In genomic region chr20:63785646-63786255, GRCh38 we compare ENCODE assay signal across 17 cellular contexts. TPM values are rescaled to one million over a fixed set of nuclear protein-coding genes. Genes with fewer than 3 reads are reported as not detected.
DNase-seq lines count a peak whose midpoint lies in the region; ATAC-seq, FAIRE-seq and TF ChIP-seq lines count a peak whose summit lies in the region.
"Had no signal": no experiment of that assay in that cellular context is flagged by ENCODE, and none has a peak within 500 bp of the region (broad histone marks: within the 10 kb centered on the region; RNA-seq: fewer than 3 reads in every experiment).

No MANE protein-coding gene starts in this region.

- H3K9me3 ChIP-seq in cardiac muscle cell (ENCODE audit: low read depth) (no peaks in the 10 kb centered on the region), endothelial cell of umbilical vein (replicated peaks; ENCODE audit: control insufficient read depth, insufficient read depth, low read length) (no peaks in the 10 kb centered on the region)
- H3K9me3 ChIP-seq: thoracic aorta had no signal

- H2AFZ ChIP-seq in endothelial cell of umbilical vein (ENCODE audit: low read depth, low read length): no peak overlapping the region
- H2AFZ ChIP-seq: parathyroid adenoma had no signal

- no TSS peak for BruUV-seq in endothelial cell of umbilical vein (replicated peaks; lab: Mats Ljungman, UMichigan)

- no peak overlapping the region for H3K4me2 ChIP-seq in endothelial cell of umbilical vein (ENCODE audit: insufficient read depth, low read length)

- no peaks in the 10 kb centered on the region for H4K20me1 ChIP-seq in endothelial cell of umbilical vein (replicated peaks; ENCODE audit: control insufficient read depth, extremely low read depth, insufficient read depth, low read length)

- POLR2A ChIA-PET in endothelial cell of umbilical vein (lab: Charles Lee): no interaction called here

- H3K36me3 Mint-ChIP-seq in progenitor cell of endocrine pancreas (ENCODE audit: insufficient read depth): peaks cover 7% of the 10 kb centered on the region
- H3K36me3 Mint-ChIP-seq: CD4-positive, CD25-positive, alpha-beta regulatory T cell; naive thymus-derived CD8-positive, alpha-beta T cell; stimulated activated naive B cell treated with anti-CD40 and anti-IgM and Interleukin-4, amounts not matched to agents 10 μg/mL and 1 μg/mL and 100 μg/mL, for 72 hours had no signal

- H3K9ac ChIP-seq in endothelial cell of umbilical vein (replicated peaks; ENCODE audit: extremely low read depth, insufficient read depth, low read length): no peak overlapping the region
- H3K9ac ChIP-seq: parathyroid adenoma had no signal

- H3K27me3 ChIP-seq in cardiac muscle cell (no peaks in the 10 kb centered on the region), endothelial cell of umbilical vein (ENCODE audit: control insufficient read depth in 2 of 2, insufficient read depth in 2 of 2, low read length in 2 of 2) (no peaks in the 10 kb centered on the region)

- no peaks in the 10 kb centered on the region for H3K27me3 Mint-ChIP-seq in progenitor cell of endocrine pancreas
- H3K27me3 Mint-ChIP-seq: dendritic cell treated with granulocyte-macrophage colony-stimulating factor and Interleukin-4, amounts not matched to agents 40 ng/mL and 50 ng/mL, for 4 days; naive thymus-derived CD8-positive, alpha-beta T cell; stimulated activated naive B cell treated with anti-CD40 and anti-IgM and Interleukin-4, amounts not matched to agents 10 μg/mL and 1 μg/mL and 100 μg/mL, for 72 hours had no signal

- H3K27ac ChIP-seq in cardiac muscle cell: peak overlapping the region; percentile 97
- H3K27ac ChIP-seq in endothelial cell of umbilical vein (ENCODE audit: insufficient read depth, low read depth, low read length): no peak overlapping the region
- H3K27ac ChIP-seq: epithelial cell of prostate, parathyroid adenoma, thoracic aorta had no signal

- H3K9me1 ChIP-seq in endothelial cell of umbilical vein (replicated peaks; ENCODE audit: control insufficient read depth, extremely low read depth, insufficient read depth, low read length): no peaks in the 10 kb centered on the region

- H3K79me2 ChIP-seq in endothelial cell of umbilical vein (ENCODE audit: control insufficient read depth, insufficient read depth, low read length): no peaks in the 10 kb centered on the region

- dilution Hi-C loops in endothelial cell of umbilical vein (cut with MboI; ENCODE audit: extremely low pct_ligation_motif_present, low sequenced_read_pairs): no loop called here

- TF ChIP-seq CTCF in cardiac muscle cell (IDR thresholded peaks at IDR 0.05; ENCODE audit: low read depth, low read length): no peak
- TF ChIP-seq CTCF in endothelial cell of umbilical vein (IDR thresholded peaks at IDR 0.05; ENCODE audit: extremely low read depth in 1 of 2, insufficient read depth in 1 of 2, low read depth in 1 of 2, low read length in 2 of 2): no peak
- TF ChIP-seq CTCF in progenitor cell of endocrine pancreas (IDR thresholded peaks at IDR 0.05; ENCODE audit: unreplicated experiment): no peak

- peak; percentile 37 for FAIRE-seq in endothelial cell of umbilical vein (lab: Jason Lieb, UNC)

- H3K36me3 ChIP-seq in cardiac muscle cell (peaks cover 14% of the 10 kb centered on the region), endothelial cell of umbilical vein (ENCODE audit: control insufficient read depth in 2 of 2, extremely low read depth in 1 of 2, insufficient read depth in 2 of 2, low read length in 2 of 2) (no peaks in the 10 kb centered on the region)
- H3K36me3 ChIP-seq: thoracic aorta had no signal

- CTCF ChIA-PET in endothelial cell of umbilical vein (lab: Charles Lee): interaction anchor here (0.6 to 3.8 kb wide), 27 partner anchors 8 to 242 kb away, joined by 3 to 32 read pairs (median 5); partner anchors contain the start of genes PRPF6 and TPD52L2

- no peaks in the 10 kb centered on the region for H3K9me3 Mint-ChIP-seq in progenitor cell of endocrine pancreas (ENCODE audit: low read depth)
- H3K9me3 Mint-ChIP-seq: dendritic cell treated with granulocyte-macrophage colony-stimulating factor and Interleukin-4, amounts not matched to agents 40 ng/mL and 50 ng/mL, for 4 days; naive thymus-derived CD8-positive, alpha-beta T cell; stimulated activated naive B cell treated with anti-CD40 and anti-IgM and Interleukin-4, amounts not matched to agents 10 μg/mL and 1 μg/mL and 100 μg/mL, for 72 hours had no signal

- H3K4me1 Mint-ChIP-seq in progenitor cell of endocrine pancreas (ENCODE audit: low read depth): no peaks in the 10 kb centered on the region

- peaks cover 35% of the 10 kb centered on the region for H3K4me1 ChIP-seq in cardiac muscle cell (ENCODE audit: low read depth)
- H3K4me1 ChIP-seq in endothelial cell of umbilical vein (ENCODE audit: control insufficient read depth, extremely low read depth, insufficient read depth, low read length): no peaks in the 10 kb centered on the region
- H3K4me1 ChIP-seq: parathyroid adenoma had no signal

- H3K4me3 Mint-ChIP-seq in progenitor cell of endocrine pancreas (ENCODE audit: low read depth): no peak overlapping the region
- H3K4me3 Mint-ChIP-seq: CD4-positive, CD25-positive, alpha-beta regulatory T cell; dendritic cell treated with granulocyte-macrophage colony-stimulating factor and Interleukin-4, amounts not matched to agents 40 ng/mL and 50 ng/mL, for 4 days; naive thymus-derived CD8-positive, alpha-beta T cell; stimulated activated naive B cell treated with anti-CD40 and anti-IgM and Interleukin-4, amounts not matched to agents 10 μg/mL and 1 μg/mL and 100 μg/mL, for 72 hours; T-helper 17 cell had no signal

- DNase-seq in cardiac muscle cell (ENCODE audit: low read depth in 1 of 2, low spot score in 1 of 2) (no peak), left cardiac atrium (no peak), NCI-H2227 (lab: John Stamatoyannopoulos, UW; ENCODE audit: unreplicated experiment) (peak; percentile 65), endothelial cell of umbilical vein (ENCODE audit: low read depth, low spot score) (no peak), progenitor cell of endocrine pancreas (ENCODE audit: low spot score, unreplicated experiment) (no peak), hepatic stellate cell (ENCODE audit: low spot score) (no peak)
- no peak for DNase-seq in activated CD4-positive, alpha-beta T cell treated with anti-CD3 and anti-CD28 coated beads for 4 hours
- DNase-seq: NCI-H2081 treated with DMSO at 0.1 percent for 48 hours had no signal

- H3K4me3 ChIP-seq in cardiac muscle cell (no peak overlapping the region), endothelial cell of umbilical vein (replicated peaks in 1 of 3; ENCODE audit: insufficient read depth in 1 of 3, low read depth in 1 of 3, low read length in 3 of 3) (no peak overlapping the region)
- H3K4me3 ChIP-seq: thoracic aorta had no signal

- TF ChIP-seq POLR2A in endothelial cell of umbilical vein (IDR thresholded peaks at IDR 0.05; ENCODE audit: low read depth, low read length): no peak

- no peak for ATAC-seq in left cardiac atrium
- no peak for ATAC-seq in HG03565 (IDR thresholded peaks at IDR 0.05; ENCODE audit: unreplicated experiment)

- peak overlapping the region; percentile 77 for H3K27ac Mint-ChIP-seq in progenitor cell of endocrine pancreas
- H3K27ac Mint-ChIP-seq: CD4-positive, CD25-positive, alpha-beta regulatory T cell; stimulated activated naive B cell treated with anti-CD40 and anti-IgM and Interleukin-4, amounts not matched to agents 10 μg/mL and 1 μg/mL and 100 μg/mL, for 72 hours had no signal

- intact Hi-C loops in left cardiac atrium (cut with DNase I): loop anchor here in 1 of 2 donors (5.0 kb wide), 1 partner anchor 77 kb away; the partner anchor contains the start of gene ABHD16B
- intact Hi-C loops in endothelial cell of umbilical vein (cut with micrococcal nuclease): loop anchor here (1.0 to 2.0 kb wide), 2 partner anchors 79 to 187 kb away; no protein-coding TSS in a partner anchor

RNA-seq across cellular contexts. Expression of gene ZBTB46, which starts 45.3 kb away (rescaled TPM):
- total RNA-seq in cardiac muscle cell (43.1 and 53.4 TPM in 2 replicates), left cardiac atrium (10 to 100 TPM; 12.7 to 17.0 TPM), endothelial cell of umbilical vein (4.3 and 7.1 TPM in 2 replicates), progenitor cell of endocrine pancreas (31.2 and 32.2 TPM in 2 replicates)
- polyA plus RNA-seq in cardiac muscle cell (24.1 and 24.5 TPM in 2 replicates), endothelial cell of umbilical vein (1.3 TPM in 2 replicates)
- 0.76 and 1.3 TPM in 2 replicates for polyA plus RNA-seq in endothelial cell of umbilical vein (2011; cell fraction: cytosol; rRNA removed)
- 2.0 and 2.3 TPM in 2 replicates for polyA plus RNA-seq in endothelial cell of umbilical vein (2011; cell fraction: nucleus; rRNA removed)
- 1.7 and 2.5 TPM in 2 replicates for polyA plus RNA-seq in endothelial cell of umbilical vein (2012)
- 5.8 and 6.6 TPM in 2 replicates for polyA minus RNA-seq in endothelial cell of umbilical vein
- polyA minus RNA-seq in endothelial cell of umbilical vein (2011; cell fraction: cytosol; rRNA and poly(A)+ RNA removed): 18.6 TPM
- polyA minus RNA-seq in endothelial cell of umbilical vein (2011; cell fraction: nucleus; rRNA and poly(A)+ RNA removed): 2.4 and 3.6 TPM in 2 replicates
- total RNA-seq: naive thymus-derived CD8-positive, alpha-beta T cell had no signal

RNA-seq across cellular contexts. Expression of gene SLC2A4RG, which starts 46.2 kb away (rescaled TPM):
- 79.2 and 177 TPM in 2 replicates for total RNA-seq in cardiac muscle cell
- 46.6 and 58.0 TPM in 2 replicates for polyA plus RNA-seq in cardiac muscle cell
- 10 to 100 TPM; 47.9 to 71.0 TPM for total RNA-seq in left cardiac atrium
- 69.3 and 69.4 TPM in 2 replicates for total RNA-seq in endothelial cell of umbilical vein
- polyA plus RNA-seq in endothelial cell of umbilical vein: 41.7 and 66.5 TPM in 2 replicates
- polyA plus RNA-seq in endothelial cell of umbilical vein (2011; cell fraction: cytosol; rRNA removed): 25.5 and 38.8 TPM in 2 replicates
- 76.9 and 100 TPM in 2 replicates for polyA plus RNA-seq in endothelial cell of umbilical vein (2011; cell fraction: nucleus; rRNA removed)
- polyA plus RNA-seq in endothelial cell of umbilical vein (2012): 34.9 and 60.2 TPM in 2 replicates
- 13.1 and 22.9 TPM in 2 replicates for polyA minus RNA-seq in endothelial cell of umbilical vein
- polyA minus RNA-seq in endothelial cell of umbilical vein (2011; cell fraction: cytosol; rRNA and poly(A)+ RNA removed): 30.2 TPM
- polyA minus RNA-seq in endothelial cell of umbilical vein (2011; cell fraction: nucleus; rRNA and poly(A)+ RNA removed): 8.3 and 20.7 TPM in 2 replicates
- 59.7 and 59.9 TPM in 2 replicates for total RNA-seq in progenitor cell of endocrine pancreas

RNA-seq across cellular contexts. Expression of gene LIME1, which starts 49.3 kb away (rescaled TPM):
- total RNA-seq in cardiac muscle cell (10.1 and 19.2 TPM in 2 replicates), left cardiac atrium (1 to 10 TPM; 3.6 to 3.7 TPM), endothelial cell of umbilical vein (11.5 and 12.2 TPM in 2 replicates), progenitor cell of endocrine pancreas (17.2 and 21.0 TPM in 2 replicates)
- polyA plus RNA-seq in cardiac muscle cell (7.0 and 17.4 TPM in 2 replicates), endothelial cell of umbilical vein (10.7 and 16.3 TPM in 2 replicates)
- polyA plus RNA-seq in endothelial cell of umbilical vein (2011; cell fraction: cytosol; rRNA removed): 1.0 and 2.9 TPM in 2 replicates
- 42.5 and 46.6 TPM in 2 replicates for polyA plus RNA-seq in endothelial cell of umbilical vein (2011; cell fraction: nucleus; rRNA removed)
- polyA plus RNA-seq in endothelial cell of umbilical vein (2012): 4.2 and 5.4 TPM in 2 replicates
- 0.59 and 2.5 TPM in 2 replicates for polyA minus RNA-seq in endothelial cell of umbilical vein
- 3.2 TPM for polyA minus RNA-seq in endothelial cell of umbilical vein (2011; cell fraction: cytosol; rRNA and poly(A)+ RNA removed)
- 4.1 and 8.6 TPM in 2 replicates for polyA minus RNA-seq in endothelial cell of umbilical vein (2011; cell fraction: nucleus; rRNA and poly(A)+ RNA removed)
